8 cellular contexts compared by ENCODE assay signal in genomic region chr5:9555961-9556360, GRCh38.
"Had no signal": no experiment of that assay in that cellular context is flagged by ENCODE, and none has a peak within 500 bp of the region (broad histone marks: within the 10 kb centered on the region; RNA-seq: fewer than 3 reads in every experiment).

No MANE protein-coding gene starts in this region.

- FAIRE-seq: G401.6, GM12878, GM12891, GM12892, GM18507, GM19239 had no signal

- ATAC-seq: GM12878 had no signal

- H3K4me3 ChIP-seq: GM12878 had no signal

- DNase-seq: GDM1, GF-D8 had no signal
